ENCODE assay signal across 15 cellular contexts in the genomic region with DNA sequence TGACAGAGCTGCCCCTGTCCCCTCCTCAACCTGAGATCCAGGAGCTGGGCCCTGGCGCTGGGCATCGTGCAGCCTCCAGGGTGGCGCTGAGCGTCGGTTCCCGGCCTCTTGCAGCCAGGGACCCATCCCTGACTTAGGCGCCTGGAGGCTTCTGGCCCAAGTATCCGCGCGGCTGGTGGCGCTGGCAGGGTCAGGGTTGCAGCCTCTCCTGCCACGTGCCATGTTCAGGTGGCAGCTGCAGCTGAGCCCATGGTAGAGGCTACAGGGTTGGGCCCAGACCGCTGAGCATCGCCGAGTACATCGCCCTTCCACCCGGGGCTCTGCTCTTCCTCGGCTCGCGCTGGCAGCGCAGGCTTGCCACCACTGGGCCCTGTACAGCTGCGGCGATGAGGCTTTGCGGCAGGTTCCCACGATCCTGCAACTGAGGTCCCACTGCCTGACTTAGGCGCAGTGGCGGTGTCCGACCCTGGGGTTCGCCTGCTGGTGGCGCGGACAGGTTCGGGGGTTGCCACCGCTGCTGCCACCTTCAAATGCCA. TPM values are rescaled to one million over a fixed set of nuclear protein-coding genes. Genes with fewer than 3 reads are reported as not detected.
"Had no signal": no experiment of that assay in that cellular context is flagged by ENCODE, and none has a peak within 500 bp of the region (broad histone marks: within the 10 kb centered on the region; RNA-seq: fewer than 3 reads in every experiment).

No MANE protein-coding gene starts in this region.

RNA-seq across cellular contexts. Expression of a gene that starts 0.4 kb away (rescaled TPM):
- total RNA-seq: activated naive CD4-positive, alpha-beta T cell treated with anti-CD3 and anti-CD28 coated beads for 36 hours; activated naive CD4-positive, alpha-beta T cell treated with anti-CD3 and anti-CD28 coated beads, Interleukin-2, amount 50 U/mL, for 72 hours; activated T-cell treated with anti-CD3 and anti-CD28 coated beads, Interleukin-2, amount 50 U/mL, for 4 hours; activated T-cell treated with anti-CD3 and anti-CD28 coated beads, Interleukin-2, amount 50 U/mL, for 72 hours; activated T-helper 1 cell treated with anti-CD3 and anti-CD28 coated beads, Interleukin-12 subunit alpha, Interleukin-12 subunit beta, Interleukin-2, Interleukin-4 antibody, amounts not matched to agents 30 ng/mL and 10 ng/mL and 1 ng/mL, durations not matched to agents 14 hours and 24 hours and 36 hours; activated T-helper 17 cell treated with anti-CD3 and anti-CD28 coated beads, Interleukin-2, amount 50 U/mL, for 72 hours; activated T-helper 2 cell treated with anti-CD3 and anti-CD28 coated beads, Interferon-gamma antibody, Interleukin-2, Interleukin-4, amounts not matched to agents 10 μg/mL and 5 μg/mL and 100 μg/mL, durations not matched to agents 14 hours and 24 hours and 36 hours; aorta; ascending aorta; astrocyte; body of pancreas; bronchial epithelial cell; cardiac septum; chondrocyte had no signal
- polyA plus RNA-seq: aorta, cardiac muscle cell had no signal
